8 cellular contexts compared by ENCODE assay signal in genomic region chr14:39232554-39233415, GRCh38. TPM values are rescaled to one million over a fixed set of nuclear protein-coding genes. Genes with fewer than 3 reads are reported as not detected.
DNase-seq lines count a peak whose midpoint lies in the region; ATAC-seq, FAIRE-seq and TF ChIP-seq lines count a peak whose summit lies in the region.
"Had no signal": no experiment of that assay in that cellular context is flagged by ENCODE, and none has a peak within 500 bp of the region (broad histone marks: within the 10 kb centered on the region; RNA-seq: fewer than 3 reads in every experiment).

No MANE protein-coding gene starts in this region.

- TF ChIP-seq EP300 in K562 (IDR thresholded peaks at IDR 0.05; ENCODE audit: low read length) (no peak), gastroesophageal sphincter (IDR thresholded peaks at IDR 0.05) (no peak)

- DNase-seq in GM12865 (ENCODE audit: low read depth) = peak; percentile 22
- DNase-seq in MG63 = peak; percentile 19
- DNase-seq in K562 (ENCODE audit: extremely low read depth in 1 of 4, low spot score in 3 of 4) = no peak
- DNase-seq in pons (ENCODE audit: low spot score) = peak; percentile 20
- DNase-seq in DMS153 treated with DMSO at 0.1 percent for 48 hours (lab: John Stamatoyannopoulos, UW; ENCODE audit: unreplicated experiment) = no peak
- DNase-seq: NCI-H510A had no signal

- no peaks in the 10 kb centered on the region for H4K20me1 ChIP-seq in K562 (replicated peaks; ENCODE audit: control insufficient read depth, insufficient read depth, low read length)

- H3K36me3 ChIP-seq in MG63 (no peaks in the 10 kb centered on the region), K562 (ENCODE audit: control insufficient read depth, insufficient read depth, low read length) (no peaks in the 10 kb centered on the region), gastroesophageal sphincter (no peaks in the 10 kb centered on the region)

- no peak for TF ChIP-seq RAD21 in K562 (CRISPR knock-in tag; conservative IDR thresholded peaks at IDR 0.05 in 1 of 2, IDR thresholded peaks at IDR 0.05 in 1 of 2)

- H3K9ac ChIP-seq in K562 (ENCODE audit: insufficient read depth in 1 of 2, low read depth in 2 of 2, low read length in 2 of 2) = no peak overlapping the region

- H3K9me3 ChIP-seq in MG63 (no peaks in the 10 kb centered on the region), K562 (replicated peaks; ENCODE audit: control insufficient read depth, insufficient read depth, low read depth, low read length) (no peaks in the 10 kb centered on the region), gastroesophageal sphincter (no peaks in the 10 kb centered on the region)

- TF ChIP-seq CTCF in GM12865 (IDR thresholded peaks at IDR 0.05; ENCODE audit: insufficient read depth, low read depth, low read length, missing control alignments) = no peak
- no peak for TF ChIP-seq CTCF in K562 (IDR thresholded peaks at IDR 0.05 in 2 of 3, conservative IDR thresholded peaks at IDR 0.05 in 1 of 3; ENCODE audit: insufficient read depth in 2 of 3, low read depth in 1 of 3, low read length in 3 of 3)
- no peak for TF ChIP-seq CTCF in gastroesophageal sphincter (IDR thresholded peaks at IDR 0.05)

- no TSS peak for BruUV-seq in K562 (replicated peaks; lab: Mats Ljungman, UMichigan)

- CTCF ChIA-PET in K562 (lab: Yijun Ruan, JAX; ENCODE audit: low intra/inter-chr PET ratio) = interaction anchor here (2.1 kb wide), 1 partner anchor 135 kb away, joined by 9 read pairs; no protein-coding TSS in a partner anchor

- in situ Hi-C loops in K562 (cut with MboI) = no loop called here

- H3K4me2 ChIP-seq in K562 (ENCODE audit: insufficient read depth, low read length) = no peak overlapping the region

- WGBS in K562 (ENCODE audit: insufficient coverage, low coverage, missing lambda C conversion rate) = 64% methylated on average over 11 of the region's 12 CpGs
- WGBS in gastroesophageal sphincter (ENCODE audit: low coverage in 1 of 2), 2 donors = 52 to 71% methylated on average over 3 to 10 of the region's 12 CpGs

- no peaks in the 10 kb centered on the region for H3K9me1 ChIP-seq in K562 (ENCODE audit: control insufficient read depth, insufficient read depth, low read length)

- 0 out of 2 replicates have a peak overlapping the region, but pooled peaks have one; percentile 14 for H2AFZ ChIP-seq in K562 (ENCODE audit: low read depth, low read length)

- H3K4me1 ChIP-seq in K562 (replicated peaks in 1 of 2; ENCODE audit: control insufficient read depth in 2 of 2, insufficient read depth in 2 of 2, low read length in 2 of 2) (peaks cover 0 to 20% of the 10 kb centered on the region in 2 experiments; a peak in 3 of 5 replicates), gastroesophageal sphincter (no peaks in the 10 kb centered on the region)

- H3K27ac ChIP-seq in K562 (ENCODE audit: extremely low read depth, low read depth, low read length) = no peak overlapping the region
- H3K27ac ChIP-seq in gastroesophageal sphincter = no peak overlapping the region

- POLR2A ChIA-PET in K562 (lab: Yijun Ruan, JAX) = interaction anchor here (0.7 kb wide), 1 partner anchor 101 kb away, joined by 3 read pairs; no protein-coding TSS in a partner anchor

- H3K4me3 ChIP-seq in GM12865 (ENCODE audit: low read depth, low read length) = no peak overlapping the region
- H3K4me3 ChIP-seq in MG63 = no peak overlapping the region
- no peak overlapping the region for H3K4me3 ChIP-seq in K562
- H3K4me3 ChIP-seq in gastroesophageal sphincter = no peak overlapping the region

- no peaks in the 10 kb centered on the region for H3K79me2 ChIP-seq in K562 (ENCODE audit: control insufficient read depth, insufficient read depth, low read length)

- intact Hi-C loops in K562 (cut with micrococcal nuclease) = no loop called here

- TF ChIP-seq POLR2A in K562 (conservative IDR thresholded peaks at IDR 0.05) (no peak), gastroesophageal sphincter (IDR thresholded peaks at IDR 0.05) (no peak)

- no peak for FAIRE-seq in K562 (lab: Jason Lieb, UNC)

- ATAC-seq in K562 (peak; percentile 17; the same call in 2 of the 3 replicates), GM21515 (IDR thresholded peaks at IDR 0.05; ENCODE audit: unreplicated experiment) (no peak), gastroesophageal sphincter (no peak)

- H3K27me3 ChIP-seq in MG63 = no peaks in the 10 kb centered on the region
- no peaks in the 10 kb centered on the region for H3K27me3 ChIP-seq in K562 (ENCODE audit: control insufficient read depth in 2 of 2, insufficient read depth in 2 of 2, low read length in 2 of 2)
- H3K27me3 ChIP-seq in gastroesophageal sphincter = no peaks in the 10 kb centered on the region

TF ChIP-seq in K562, 482 proteins besides CTCF, POLR2A, EP300 and RAD21 (continues in another document):
- no peak for TF ChIP-seq SAFB2 (IDR thresholded peaks at IDR 0.05; ENCODE audit: borderline replicate concordance, low read depth, low read length, severe bottlenecking)
- TF ChIP-seq MCM5 (IDR thresholded peaks at IDR 0.05; ENCODE audit: low read depth) = no peak
- TF ChIP-seq GATA2 (CRISPR knock-in tag; IDR thresholded peaks at IDR 0.05) = no peak
- TF ChIP-seq ADNP (tag; IDR thresholded peaks at IDR 0.05) = no peak
- no peak for TF ChIP-seq ZBTB33 (CRISPR knock-in tag; IDR thresholded peaks at IDR 0.05)

RNA-seq across cellular contexts. Expression of gene MIA2, which starts 0.9 kb away (rescaled TPM):
- 6.3 and 8.6 TPM in 2 replicates for total RNA-seq in MG63 (2014; rRNA removed; shearing (Covaris generic); ENCODE audit: low replicate concordance)
- total RNA-seq in K562 (2011; cell fraction: chromatin; rRNA removed; ENCODE audit: low replicate concordance) = 7.1 and 20.8 TPM in 2 replicates
- total RNA-seq in K562 (2011; cell fraction: nucleolus; rRNA removed) = 5.3 and 8.0 TPM in 2 replicates
- total RNA-seq in K562 (2011; cell fraction: nucleoplasm; rRNA removed) = 12.2 and 17.0 TPM in 2 replicates
- total RNA-seq in K562 (2014; rRNA removed) = 6.9 and 7.2 TPM in 2 replicates
- 17.0 and 18.9 TPM in 2 replicates for total RNA-seq in K562 (2014; rRNA removed; fragmentation: Illumina TruSeq; extraction: Trizol)
- 11.8 and 13.6 TPM in 2 replicates for total RNA-seq in K562 (2015; rRNA removed; fragmentation: Illumina TruSeq; extraction: Trizol)
- 10.4 and 12.8 TPM in 2 replicates for total RNA-seq in K562 (2021)
- polyA plus RNA-seq in K562 (2011; rRNA removed) = 12.3 and 13.0 TPM in 2 replicates
- polyA plus RNA-seq in K562 (2011; cell fraction: cytosol; rRNA removed) = 6.4 and 8.1 TPM in 2 replicates
- 10.6 and 11.1 TPM in 2 replicates for polyA plus RNA-seq in K562 (2011; cell fraction: nucleus; rRNA removed)
- 7.3 and 17.5 TPM in 2 replicates for polyA plus RNA-seq in K562 (2012)
- polyA plus RNA-seq in K562 (2014; fragmentation: Illumina TruSeq; extraction: Trizol) = 18.3 and 21.8 TPM in 2 replicates
- 10 to 100 TPM in 1 of 2 experiments, 1 to 10 TPM in 1; 6.0 to 11.5 TPM for polyA plus RNA-seq in K562 (2014; fragmentation: Nextera tagmentation; extraction: Ambion mirVana)
- polyA plus RNA-seq in K562 (2014; rRNA removed) = 11.8 and 12.2 TPM in 2 replicates
- 8.6 and 10.0 TPM in 2 replicates for polyA minus RNA-seq in K562 (2011; rRNA and poly(A)+ RNA removed)
- polyA minus RNA-seq in K562 (2011; cell fraction: cytosol; rRNA and poly(A)+ RNA removed) = 4.2 and 5.0 TPM in 2 replicates
- 5.0 and 7.9 TPM in 2 replicates for polyA minus RNA-seq in K562 (2011; cell fraction: nucleus; rRNA and poly(A)+ RNA removed)
- total RNA-seq in gastroesophageal sphincter = 10 to 100 TPM; 13.5 to 21.3 (median 16.3) TPM

RNA-seq across cellular contexts. Expression of gene PNN, which starts 57.7 kb away (rescaled TPM):
- 8.2 and 22.9 TPM in 2 replicates for total RNA-seq in MG63 (2014; rRNA removed; shearing (Covaris generic); ENCODE audit: low replicate concordance)
- 53.9 and 152 TPM in 2 replicates for total RNA-seq in K562 (2011; cell fraction: chromatin; rRNA removed; ENCODE audit: low replicate concordance)
- total RNA-seq in K562 (2011; cell fraction: nucleolus; rRNA removed) = 34.2 and 42.7 TPM in 2 replicates
- total RNA-seq in K562 (2011; cell fraction: nucleoplasm; rRNA removed) = 65.9 and 95.0 TPM in 2 replicates
- total RNA-seq in K562 (2014; rRNA removed) (59.9 and 69.7 TPM in 2 replicates), K562 (2014; rRNA removed; fragmentation: Illumina TruSeq; extraction: Trizol) (75.9 and 84.5 TPM in 2 replicates), K562 (2015; rRNA removed; fragmentation: Illumina TruSeq; extraction: Trizol) (68.2 and 81.4 TPM in 2 replicates), K562 (2021) (53.4 and 67.7 TPM in 2 replicates), gastroesophageal sphincter (10 to 100 TPM; 19.6 to 43.1 (median 37.1) TPM)
- polyA plus RNA-seq in K562 (2011; rRNA removed) (42.8 and 46.6 TPM in 2 replicates), K562 (2014; fragmentation: Illumina TruSeq; extraction: Trizol) (105 and 133 TPM in 2 replicates), K562 (2014; fragmentation: Nextera tagmentation; extraction: Ambion mirVana) (10 to 100 TPM; 30.2 to 38.1 TPM), K562 (2014; rRNA removed) (138 and 188 TPM in 2 replicates)
- 7.8 and 21.8 TPM in 2 replicates for polyA plus RNA-seq in K562 (2011; cell fraction: cytosol; rRNA removed)
- polyA plus RNA-seq in K562 (2011; cell fraction: nucleus; rRNA removed) = 123 and 157 TPM in 2 replicates
- 71.6 and 86.2 TPM in 2 replicates for polyA plus RNA-seq in K562 (2012)
- 32.5 and 38.4 TPM in 2 replicates for polyA minus RNA-seq in K562 (2011; rRNA and poly(A)+ RNA removed)
- polyA minus RNA-seq in K562 (2011; cell fraction: cytosol; rRNA and poly(A)+ RNA removed) = 9.0 and 10.4 TPM in 2 replicates
- 42.9 and 69.9 TPM in 2 replicates for polyA minus RNA-seq in K562 (2011; cell fraction: nucleus; rRNA and poly(A)+ RNA removed)

Comparison
In these comparisons a context has a peak if more than half of its experiments do, and no peak if none do; other contexts are left out.
1. DNase-seq: peak in GM12865 (single experiment), MG63 (single experiment) and pons (single experiment); none in K562 (0 of 4) and DMS153 treated with DMSO at 0.1 percent for 48 hours (single experiment).